17 cellular contexts compared by ENCODE assay signal in the genomic region with DNA sequence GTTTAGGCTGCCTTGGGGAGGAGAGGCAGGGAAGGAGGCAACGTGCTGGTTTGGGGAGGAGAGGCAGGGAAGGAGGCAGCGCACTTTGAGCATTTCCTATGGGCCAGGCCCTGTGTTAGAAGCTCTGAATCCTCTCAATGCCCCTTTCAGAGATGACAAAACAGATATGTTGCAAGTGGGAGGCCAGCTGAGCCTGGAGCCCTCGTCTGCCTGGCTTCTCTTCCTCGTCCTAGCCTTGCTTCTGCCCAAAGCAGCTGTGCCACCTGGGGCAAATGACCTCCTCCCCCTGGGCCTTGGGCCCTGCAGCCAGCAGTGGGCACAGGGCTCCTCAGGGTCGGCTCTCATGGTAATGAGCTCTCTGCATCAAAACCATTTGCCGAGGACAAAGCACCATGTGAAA. TPM values are rescaled to one million over a fixed set of nuclear protein-coding genes. Genes with fewer than 3 reads are reported as not detected.
DNase-seq lines count a peak whose midpoint lies in the region; ATAC-seq and TF ChIP-seq lines count a peak whose summit lies in the region.
"Had no signal": no experiment of that assay in that cellular context is flagged by ENCODE, and none has a peak within 500 bp of the region (broad histone marks: within the 10 kb centered on the region; RNA-seq: fewer than 3 reads in every experiment).

No MANE protein-coding gene starts in this region.

- no peaks in the 10 kb centered on the region for H3K9me3 ChIP-seq in ascending aorta
- H3K9me3 ChIP-seq: testis had no signal

- peaks cover 23% of the 10 kb centered on the region for H3K4me1 Mint-ChIP-seq in activated naive CD4-positive, alpha-beta T cell treated with anti-CD3 and anti-CD28 coated beads, Interleukin-2, amount 10 ng/mL, durations not matched to agents 7 days and 5 days
- H3K4me1 Mint-ChIP-seq in IgD-negative memory B cell = peaks cover 9 to 17% (median 10%) of the 10 kb centered on the region in 3 donors
- H3K4me1 Mint-ChIP-seq in activated T-helper 17 cell treated with anti-CD3 and anti-CD28 coated beads, Interleukin-2, amount 50 U/mL, for 72 hours = no peaks in the 10 kb centered on the region
- H3K4me1 Mint-ChIP-seq in stimulated activated effector memory CD8-positive, alpha-beta T cell treated with anti-CD3 and anti-CD28 coated beads, Interleukin-12 subunit alpha, Interleukin-12 subunit beta, amount 100 ng/mL, for 72 hours = peaks cover 27% of the 10 kb centered on the region

- H3K4me1 ChIP-seq in ascending aorta = no peaks in the 10 kb centered on the region
- H3K4me1 ChIP-seq: parathyroid adenoma, testis had no signal

- TF ChIP-seq CTCF in ascending aorta (IDR thresholded peaks at IDR 0.05) = no peak

- no peak overlapping the region for H3K4me3 ChIP-seq in ascending aorta
- H3K4me3 ChIP-seq: testis had no signal

- H3K36me3 ChIP-seq in ascending aorta = no peaks in the 10 kb centered on the region

- H3K27me3 ChIP-seq in ascending aorta = no peaks in the 10 kb centered on the region
- H3K27me3 ChIP-seq: testis had no signal

- ATAC-seq in activated T-helper 17 cell treated with anti-CD3 and anti-CD28 coated beads, Interleukin-2, amount 50 U/mL, for 72 hours (replicated peaks) = no peak
- ATAC-seq in stimulated activated effector memory CD8-positive, alpha-beta T cell treated with anti-CD3 and anti-CD28 coated beads, Interleukin-12 subunit alpha, Interleukin-12 subunit beta, amount 100 ng/mL, for 72 hours = no peak

- DNase-seq in activated naive CD4-positive, alpha-beta T cell treated with anti-CD3 and anti-CD28 coated beads, Interleukin-2, amount 10 ng/mL, durations not matched to agents 7 days and 5 days = no peak
- DNase-seq in activated naive CD4-positive, alpha-beta T cell treated with Interleukin-2 at 50 U/mL for 16 hours = no peak
- DNase-seq in stimulated activated effector memory CD8-positive, alpha-beta T cell treated with anti-CD3 and anti-CD28 coated beads, Interleukin-12 subunit alpha, Interleukin-12 subunit beta, amount 100 ng/mL, for 72 hours (ENCODE audit: low spot score in 2 of 2) = no peak
- DNase-seq in HK-2 (ENCODE audit: unreplicated experiment) (no peak), ascending aorta (ENCODE audit: low spot score in 2 of 2) (no peak), DMS79 (lab: John Stamatoyannopoulos, UW) (no peak)
- DNase-seq: effector CD4-positive, alpha-beta T cell; GF-D8; glutamatergic neuron; KBM-7; stimulated activated CD4-positive, alpha-beta T cell treated with anti-CD3 and anti-CD28 coated beads, Interleukin-2, amount 100 ng/mL, for 48 hours; SW 1271; testis had no signal

- no peaks in the 10 kb centered on the region for H3K9me3 Mint-ChIP-seq in activated naive CD4-positive, alpha-beta T cell treated with anti-CD3 and anti-CD28 coated beads, Interleukin-2, amount 10 ng/mL, durations not matched to agents 7 days and 5 days
- H3K9me3 Mint-ChIP-seq in IgD-negative memory B cell = no peaks in the 10 kb centered on the region
- no peaks in the 10 kb centered on the region for H3K9me3 Mint-ChIP-seq in activated T-helper 17 cell treated with anti-CD3 and anti-CD28 coated beads, Interleukin-2, amount 50 U/mL, for 72 hours
- no peaks in the 10 kb centered on the region for H3K9me3 Mint-ChIP-seq in stimulated activated effector memory CD8-positive, alpha-beta T cell treated with anti-CD3 and anti-CD28 coated beads, Interleukin-12 subunit alpha, Interleukin-12 subunit beta, amount 100 ng/mL, for 72 hours

- H3K27me3 Mint-ChIP-seq in activated naive CD4-positive, alpha-beta T cell treated with anti-CD3 and anti-CD28 coated beads, Interleukin-2, amount 10 ng/mL, durations not matched to agents 7 days and 5 days = peaks cover 26% of the 10 kb centered on the region
- peaks cover 39% of the 10 kb centered on the region for H3K27me3 Mint-ChIP-seq in IgD-negative memory B cell
- peaks cover 13% of the 10 kb centered on the region for H3K27me3 Mint-ChIP-seq in activated T-helper 17 cell treated with anti-CD3 and anti-CD28 coated beads, Interleukin-2, amount 50 U/mL, for 72 hours

- H3K27ac ChIP-seq in ascending aorta = no peak overlapping the region
- H3K27ac ChIP-seq: HL-60, parathyroid adenoma, testis had no signal

- H3K36me3 Mint-ChIP-seq in activated naive CD4-positive, alpha-beta T cell treated with anti-CD3 and anti-CD28 coated beads, Interleukin-2, amount 10 ng/mL, durations not matched to agents 7 days and 5 days = no peaks in the 10 kb centered on the region
- no peaks in the 10 kb centered on the region for H3K36me3 Mint-ChIP-seq in IgD-negative memory B cell
- no peaks in the 10 kb centered on the region for H3K36me3 Mint-ChIP-seq in activated T-helper 17 cell treated with anti-CD3 and anti-CD28 coated beads, Interleukin-2, amount 50 U/mL, for 72 hours (ENCODE audit: low read depth)
- H3K36me3 Mint-ChIP-seq in stimulated activated effector memory CD8-positive, alpha-beta T cell treated with anti-CD3 and anti-CD28 coated beads, Interleukin-12 subunit alpha, Interleukin-12 subunit beta, amount 100 ng/mL, for 72 hours = no peaks in the 10 kb centered on the region

- CTCF ChIA-PET in activated naive CD4-positive, alpha-beta T cell treated with anti-CD3 and anti-CD28 coated beads, Interleukin-2, amount 10 ng/mL, durations not matched to agents 7 days and 5 days (lab: Charles Lee) = interaction anchor here (0.6 to 1.3 kb wide), 3 partner anchors 12 to 38 kb away, joined by 3 to 4 read pairs (median 4); no protein-coding TSS in a partner anchor

- intact Hi-C loops in ascending aorta (cut with DNase I) = no loop called here

- H3K27ac Mint-ChIP-seq in activated naive CD4-positive, alpha-beta T cell treated with anti-CD3 and anti-CD28 coated beads, Interleukin-2, amount 10 ng/mL, durations not matched to agents 7 days and 5 days = peak overlapping the region; percentile 88
- no peak overlapping the region for H3K27ac Mint-ChIP-seq in IgD-negative memory B cell
- peak overlapping the region; percentile 50 for H3K27ac Mint-ChIP-seq in activated T-helper 17 cell treated with anti-CD3 and anti-CD28 coated beads, Interleukin-2, amount 50 U/mL, for 72 hours
- peak overlapping the region; percentile 60 for H3K27ac Mint-ChIP-seq in stimulated activated effector memory CD8-positive, alpha-beta T cell treated with anti-CD3 and anti-CD28 coated beads, Interleukin-12 subunit alpha, Interleukin-12 subunit beta, amount 100 ng/mL, for 72 hours

- H3K4me3 Mint-ChIP-seq in activated naive CD4-positive, alpha-beta T cell treated with anti-CD3 and anti-CD28 coated beads, Interleukin-2, amount 10 ng/mL, durations not matched to agents 7 days and 5 days = peak overlapping the region; percentile 47
- peak overlapping the region; percentile 67 to 93 (median 80) for H3K4me3 Mint-ChIP-seq in IgD-negative memory B cell
- H3K4me3 Mint-ChIP-seq in activated T-helper 17 cell treated with anti-CD3 and anti-CD28 coated beads, Interleukin-2, amount 50 U/mL, for 72 hours = peak overlapping the region; percentile 47
- H3K4me3 Mint-ChIP-seq in stimulated activated effector memory CD8-positive, alpha-beta T cell treated with anti-CD3 and anti-CD28 coated beads, Interleukin-12 subunit alpha, Interleukin-12 subunit beta, amount 100 ng/mL, for 72 hours = peak overlapping the region; percentile 37

RNA-seq across cellular contexts. Expression of a gene that starts 15.3 kb away (rescaled TPM):
- not detected for polyA plus RNA-seq in IgD-negative memory B cell
- 1 to 10 TPM; 4.5 to 5.6 TPM for total RNA-seq in activated T-helper 17 cell treated with anti-CD3 and anti-CD28 coated beads, Interleukin-2, amount 50 U/mL, for 72 hours
- total RNA-seq in ascending aorta = 280 TPM

Comparison
In these comparisons a context has a peak if more than half of its experiments do, and no peak if none do; other contexts are left out.
1. H3K27ac Mint-ChIP-seq: peak in activated naive CD4-positive, alpha-beta T cell treated with anti-CD3 and anti-CD28 coated beads, Interleukin-2, amount 10 ng/mL, durations not matched to agents 7 days and 5 days (single experiment), activated T-helper 17 cell treated with anti-CD3 and anti-CD28 coated beads, Interleukin-2, amount 50 U/mL, for 72 hours (single experiment) and stimulated activated effector memory CD8-positive, alpha-beta T cell treated with anti-CD3 and anti-CD28 coated beads, Interleukin-12 subunit alpha, Interleukin-12 subunit beta, amount 100 ng/mL, for 72 hours (single experiment); none in IgD-negative memory B cell (0 of 3).
2. RNA of a gene that starts 15.3 kb away (total RNA-seq): 280 TPM in ascending aorta (single experiment); 4.5 to 5.6 TPM in activated T-helper 17 cell treated with anti-CD3 and anti-CD28 coated beads, Interleukin-2, amount 50 U/mL, for 72 hours; every median in the first group is over 10 times any median in the second.
3. Peak in every context shown above with its lines, with median percentiles within 50 percentile points of each other: H3K4me3 Mint-ChIP-seq.